ENCODE assay signal across 8 cellular contexts in the genomic region with DNA sequence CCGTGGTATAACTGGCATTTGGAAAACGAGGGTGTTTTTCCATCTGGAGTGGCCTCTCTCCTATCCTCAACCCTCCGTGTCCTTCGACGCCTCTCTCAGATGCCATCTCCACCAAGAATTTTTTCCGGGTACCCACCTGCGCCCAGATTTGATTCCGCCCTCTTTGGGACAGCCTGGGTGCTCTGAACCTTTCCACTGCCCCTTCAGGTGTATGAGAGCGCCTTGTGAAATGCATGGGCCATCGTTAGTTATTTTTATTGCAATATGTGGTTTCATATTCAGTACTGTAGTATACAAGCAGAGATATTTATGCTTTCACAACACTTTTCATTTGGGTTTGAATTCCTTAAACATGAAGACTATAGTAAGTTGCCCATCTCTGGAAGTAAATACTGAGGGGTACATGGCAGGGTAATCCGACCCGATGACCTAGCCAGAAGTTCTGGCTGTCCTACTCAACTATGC.
A peak's percentile ranks its signal among the peaks of the same experiment; 100 is the strongest.
DNase-seq lines count a peak whose midpoint lies in the region; ATAC-seq and TF ChIP-seq lines count a peak whose summit lies in the region.

No MANE protein-coding gene starts in this region.

- no peak for DNase-seq in CD8-positive, alpha-beta memory T cell
- DNase-seq in RWPE1 (ENCODE audit: low spot score) (no peak), epithelial cell of proximal tubule (ENCODE audit: low read depth) (no peak), osteocyte (ENCODE audit: extremely low spot score, unreplicated experiment) (no peak), kidney tubule cell (ENCODE audit: low spot score) (no peak), COLO829 (ENCODE audit: low spot score) (no peak), HK-2 (ENCODE audit: unreplicated experiment) (no peak)

- no peaks in the 10 kb centered on the region for H3K9me3 ChIP-seq in CD8-positive, alpha-beta memory T cell (ENCODE audit: low read length)

- peaks cover 34% of the 10 kb centered on the region for H3K27me3 ChIP-seq in CD8-positive, alpha-beta memory T cell (ENCODE audit: insufficient read depth, low read length, poor library complexity, severe bottlenecking)

- peak overlapping the region in 3 of 8 donors; percentile 11 to 33 (median 29) for H3K27ac Mint-ChIP-seq in CD8-positive, alpha-beta memory T cell
- no peak overlapping the region for H3K27ac Mint-ChIP-seq in osteocyte (ENCODE audit: unreplicated experiment)

- CTCF ChIA-PET in CD8-positive, alpha-beta memory T cell (lab: Charles Lee): interaction anchor here (0.9 to 2.0 kb wide), 6 partner anchors 8 to 89 kb away, joined by 3 to 7 read pairs (median 4); no protein-coding TSS in a partner anchor
- CTCF ChIA-PET in RWPE1 (lab: Yijun Ruan, JAX): interaction anchor here (1.3 kb wide), 1 partner anchor 31 kb away, joined by 3 read pairs; no protein-coding TSS in a partner anchor

- peak overlapping the region; percentile 52 for H3K4me3 ChIP-seq in CD8-positive, alpha-beta memory T cell (ENCODE audit: low read length)
- H3K4me3 ChIP-seq in epithelial cell of proximal tubule (ENCODE audit: low read depth, low read length): peak overlapping the region; percentile 70

- no peak overlapping the region for H3K27ac ChIP-seq in CD8-positive, alpha-beta memory T cell (ENCODE audit: low read depth, low read length)
- H3K27ac ChIP-seq in RWPE1: peak overlapping the region; percentile 97

- peaks cover 0 to 5% (median 0%) of the 10 kb centered on the region in 3 donors for H3K36me3 Mint-ChIP-seq in CD8-positive, alpha-beta memory T cell
- H3K36me3 Mint-ChIP-seq in osteocyte (ENCODE audit: unreplicated experiment): no peaks in the 10 kb centered on the region

- POLR2A ChIA-PET in CD8-positive, alpha-beta memory T cell (lab: Charles Lee): no interaction called here
- POLR2A ChIA-PET in RWPE1 (lab: Yijun Ruan, JAX; ENCODE audit: low non-redundant PET): interaction anchor here (0.7 to 2.0 kb wide), 2 partner anchors 123 to 221 kb away, joined by 3 to 15 read pairs; no protein-coding TSS in a partner anchor

- H3K36me3 ChIP-seq in CD8-positive, alpha-beta memory T cell (ENCODE audit: insufficient read depth, low read length): no peaks in the 10 kb centered on the region

- no peak for TF ChIP-seq CTCF in RWPE1 (conservative IDR thresholded peaks at IDR 0.05; ENCODE audit: low read depth)
- TF ChIP-seq CTCF in epithelial cell of proximal tubule (conservative IDR thresholded peaks at IDR 0.05; ENCODE audit: low read depth, low read length): no peak
- no peak for TF ChIP-seq CTCF in osteocyte (IDR thresholded peaks at IDR 0.05)

- H3K4me3 Mint-ChIP-seq in CD8-positive, alpha-beta memory T cell: peak overlapping the region; percentile 51 to 93 (median 85)
- peak overlapping the region; percentile 70 for H3K4me3 Mint-ChIP-seq in osteocyte (ENCODE audit: unreplicated experiment)

- peaks cover 34 to 49% of the 10 kb centered on the region in 2 donors for H3K27me3 Mint-ChIP-seq in CD8-positive, alpha-beta memory T cell
- H3K27me3 Mint-ChIP-seq in osteocyte (ENCODE audit: unreplicated experiment): peaks cover 66% of the 10 kb centered on the region

- H3K4me1 Mint-ChIP-seq in CD8-positive, alpha-beta memory T cell: peaks cover 23 to 53% (median 24%) of the 10 kb centered on the region in 3 donors
- peaks cover 18% of the 10 kb centered on the region for H3K4me1 Mint-ChIP-seq in osteocyte (ENCODE audit: unreplicated experiment)

- no peak for ATAC-seq in HG03439 (IDR thresholded peaks at IDR 0.05; ENCODE audit: unreplicated experiment)

- peaks cover 23% of the 10 kb centered on the region for H3K4me1 ChIP-seq in CD8-positive, alpha-beta memory T cell (ENCODE audit: insufficient read depth, low read length)

- no peaks in the 10 kb centered on the region for H3K9me3 Mint-ChIP-seq in CD8-positive, alpha-beta memory T cell
- no peaks in the 10 kb centered on the region for H3K9me3 Mint-ChIP-seq in osteocyte (ENCODE audit: unreplicated experiment)
